In the genomic region with DNA sequence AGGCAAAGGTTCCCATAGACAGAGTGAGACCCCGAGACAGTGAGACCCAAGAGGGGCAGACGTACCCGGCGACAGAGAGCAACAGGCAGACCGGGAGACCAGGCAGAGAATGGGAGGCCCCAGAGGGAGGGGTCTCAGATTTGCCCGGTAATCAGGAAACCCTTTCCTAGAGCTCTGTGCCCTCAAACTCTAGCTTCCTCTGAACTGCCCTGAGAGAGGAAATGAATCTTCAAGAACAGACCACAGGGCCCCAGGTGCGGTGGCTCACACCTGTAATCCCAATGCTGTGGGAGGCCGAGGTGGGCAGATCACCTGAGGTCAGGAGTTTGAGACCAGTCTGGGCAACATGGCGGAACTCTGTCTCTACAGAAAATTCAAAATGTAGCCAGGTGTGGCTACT, we compare ENCODE assay signal across 19 cellular contexts. TPM values are rescaled to one million over a fixed set of nuclear protein-coding genes. Genes with fewer than 3 reads are reported as not detected.
DNase-seq lines count a peak whose midpoint lies in the region; ATAC-seq and TF ChIP-seq lines count a peak whose summit lies in the region.
"Had no signal": no experiment of that assay in that cellular context is flagged by ENCODE, and none has a peak within 500 bp of the region (broad histone marks: within the 10 kb centered on the region; RNA-seq: fewer than 3 reads in every experiment).

No MANE protein-coding gene starts in this region.

- no peaks in the 10 kb centered on the region for H4K20me1 ChIP-seq in smooth muscle cell (ENCODE audit: low read depth)

- peaks cover 11% of the 10 kb centered on the region for H3K27me3 Mint-ChIP-seq in brain

- 82 to 92% methylated on average over 7 to 9 of the region's 9 CpGs for WGBS in mesodermal cell (ENCODE audit: insufficient coverage in 2 of 2), 2 experiments
- 87% methylated on average over 9 of the region's 9 CpGs for WGBS in smooth muscle cell (ENCODE audit: low lambda C conversion rate)

- no peaks in the 10 kb centered on the region for H3K36me3 Mint-ChIP-seq in brain
- no peaks in the 10 kb centered on the region for H3K36me3 Mint-ChIP-seq in stimulated activated effector memory CD8-positive, alpha-beta T cell treated with anti-CD3 and anti-CD28 coated beads, Interleukin-12 subunit alpha, Interleukin-12 subunit beta, amount 100 ng/mL, for 72 hours
- H3K36me3 Mint-ChIP-seq: CD14-positive monocyte had no signal

- peaks cover 36% of the 10 kb centered on the region for H3K4me1 ChIP-seq in HUES48 (ENCODE audit: control insufficient read depth, insufficient read depth, low read length)
- H3K4me1 ChIP-seq in mesodermal cell (ENCODE audit: control insufficient read depth, insufficient read depth, low read length, poor library complexity, severe bottlenecking), result peaks cover 24% of the 10 kb centered on the region
- H3K4me1 ChIP-seq in smooth muscle cell (ENCODE audit: low read depth), result peaks cover 51% of the 10 kb centered on the region
- H3K4me1 ChIP-seq: body of pancreas, upper lobe of left lung had no signal

- H3K27ac Mint-ChIP-seq in brain, result peak overlapping the region; percentile 57 to 95 (median 89)
- H3K27ac Mint-ChIP-seq in stimulated activated effector memory CD8-positive, alpha-beta T cell treated with anti-CD3 and anti-CD28 coated beads, Interleukin-12 subunit alpha, Interleukin-12 subunit beta, amount 100 ng/mL, for 72 hours, result no peak overlapping the region
- H3K27ac Mint-ChIP-seq: CD14-positive monocyte, T-helper 17 cell had no signal

- TF ChIP-seq CTCF in brain (conservative IDR thresholded peaks at IDR 0.05) (no peak), smooth muscle cell (IDR thresholded peaks at IDR 0.05; ENCODE audit: borderline replicate concordance, insufficient read depth, poor library complexity, severe bottlenecking) (no peak)

- peak overlapping the region; percentile 51 for H3K4me2 ChIP-seq in smooth muscle cell
- H3K4me2 ChIP-seq: SK-N-SH had no signal

- peaks cover 3% of the 10 kb centered on the region; the same call in 1 of the 2 replicates for H3K27me3 ChIP-seq in HUES48 (ENCODE audit: control insufficient read depth, insufficient read depth, low read length)
- H3K27me3 ChIP-seq in smooth muscle cell (ENCODE audit: low read depth), result no peaks in the 10 kb centered on the region
- H3K27me3 ChIP-seq: body of pancreas, upper lobe of left lung had no signal

- H3K79me2 ChIP-seq in smooth muscle cell (ENCODE audit: low read depth), result no peaks in the 10 kb centered on the region

- H3F3A ChIP-seq in smooth muscle cell (ENCODE audit: low read depth), result no peaks in the 10 kb centered on the region

- H3K4me3 ChIP-seq in HUES48 (ENCODE audit: low read depth, low read length), result no peak overlapping the region
- no peak overlapping the region for H3K4me3 ChIP-seq in mesodermal cell (ENCODE audit: extremely low read depth, insufficient read depth, low read length, poor library complexity, severe bottlenecking)
- no peak overlapping the region for H3K4me3 ChIP-seq in smooth muscle cell
- H3K4me3 ChIP-seq: body of pancreas, lung, upper lobe of left lung had no signal

- peak overlapping the region in 4 of 5 experiments; percentile 51 to 62 (median 60) for H3K4me3 Mint-ChIP-seq in brain
- no peak overlapping the region for H3K4me3 Mint-ChIP-seq in stimulated activated effector memory CD8-positive, alpha-beta T cell treated with anti-CD3 and anti-CD28 coated beads, Interleukin-12 subunit alpha, Interleukin-12 subunit beta, amount 100 ng/mL, for 72 hours
- H3K4me3 Mint-ChIP-seq: CD14-positive monocyte, T-helper 17 cell had no signal

- no peak for DNase-seq in smooth muscle cell (lab: John Stamatoyannopoulos, UW; ENCODE audit: unreplicated experiment)
- no peak for DNase-seq in stimulated activated effector memory CD8-positive, alpha-beta T cell treated with anti-CD3 and anti-CD28 coated beads, Interleukin-12 subunit alpha, Interleukin-12 subunit beta, amount 100 ng/mL, for 72 hours (ENCODE audit: low spot score in 2 of 2)
- no peak for DNase-seq in KG1 (lab: John Stamatoyannopoulos, UW)
- DNase-seq in UCSD-AML1 (lab: John Stamatoyannopoulos, UW; ENCODE audit: unreplicated experiment), result no peak
- DNase-seq: activated gamma-delta T cell treated with Interleukin-2 at 50 U/mL for 16 hours; body of pancreas; cerebellar nuclear complex; effector CD4-positive, alpha-beta T cell; NK-92 treated with Interleukin-12 subunit alpha and Interleukin-12 subunit beta, amount 100 ng/mL, for 24 hours; SK-N-SH; stimulated activated CD4-positive, alpha-beta T cell treated with anti-CD3 and anti-CD28 coated beads, Interleukin-1b, Interleukin-23, amount 100 ng/mL, for 48 hours; stimulated activated CD8-positive, alpha-beta memory T cell treated with anti-CD3 and anti-CD28 coated beads, Interleukin-4, amount 100 ng/mL, for 48 hours; T-helper 17 cell; upper lobe of left lung had no signal

- H3K9me3 ChIP-seq in HUES48 (ENCODE audit: control insufficient read depth, insufficient read depth, low read length), result no peaks in the 10 kb centered on the region
- H3K9me3 ChIP-seq in mesodermal cell (ENCODE audit: control insufficient read depth, low read length), result no peaks in the 10 kb centered on the region
- no peaks in the 10 kb centered on the region for H3K9me3 ChIP-seq in smooth muscle cell (replicated peaks; ENCODE audit: low read depth)
- H3K9me3 ChIP-seq: body of pancreas, SK-N-SH, upper lobe of left lung had no signal

- peak overlapping the region; percentile 37 for H3K27ac ChIP-seq in HUES48 (ENCODE audit: low read depth, low read length)
- H3K27ac ChIP-seq in mesodermal cell (ENCODE audit: low read depth, low read length, severe bottlenecking), result peak overlapping the region; percentile 78
- H3K27ac ChIP-seq in smooth muscle cell (ENCODE audit: low read depth), result peak overlapping the region; percentile 54
- H3K27ac ChIP-seq: body of pancreas, upper lobe of left lung had no signal

- H2AFZ ChIP-seq in smooth muscle cell (ENCODE audit: low read depth), result no peak overlapping the region

- peaks cover 0 to 7% (median 0%) of the 10 kb centered on the region in 5 experiments for H3K9me3 Mint-ChIP-seq in brain
- H3K9me3 Mint-ChIP-seq in stimulated activated effector memory CD8-positive, alpha-beta T cell treated with anti-CD3 and anti-CD28 coated beads, Interleukin-12 subunit alpha, Interleukin-12 subunit beta, amount 100 ng/mL, for 72 hours, result no peaks in the 10 kb centered on the region

- H3K36me3 ChIP-seq in HUES48 (ENCODE audit: control insufficient read depth, insufficient read depth, low read length) (no peaks in the 10 kb centered on the region), mesodermal cell (ENCODE audit: control insufficient read depth, insufficient read depth, low read length) (no peaks in the 10 kb centered on the region), smooth muscle cell (ENCODE audit: low read depth) (no peaks in the 10 kb centered on the region)
- H3K36me3 ChIP-seq: upper lobe of left lung had no signal

- peaks cover 58% of the 10 kb centered on the region for H3K4me1 Mint-ChIP-seq in brain
- H3K4me1 Mint-ChIP-seq in stimulated activated effector memory CD8-positive, alpha-beta T cell treated with anti-CD3 and anti-CD28 coated beads, Interleukin-12 subunit alpha, Interleukin-12 subunit beta, amount 100 ng/mL, for 72 hours, result no peaks in the 10 kb centered on the region
- H3K4me1 Mint-ChIP-seq: CD14-positive monocyte had no signal

- no peak overlapping the region for H3K9ac ChIP-seq in HUES48 (ENCODE audit: low read depth, low read length)
- H3K9ac ChIP-seq in smooth muscle cell (ENCODE audit: low read depth), result peak overlapping the region; percentile 8
- H3K9ac ChIP-seq: SK-N-SH had no signal

- no peak for ATAC-seq in stimulated activated effector memory CD8-positive, alpha-beta T cell treated with anti-CD3 and anti-CD28 coated beads, Interleukin-12 subunit alpha, Interleukin-12 subunit beta, amount 100 ng/mL, for 72 hours
- ATAC-seq: body of pancreas, T-helper 17 cell had no signal

RNA-seq across cellular contexts. Expression of a gene that starts 47.7 kb away (rescaled TPM):
- polyA plus RNA-seq in brain (ENCODE audit: insufficient read depth, low read depth, low replicate concordance) (15.8 TPM), smooth muscle cell (7.6 and 8.6 TPM in 2 replicates)
- 25.0 TPM for polyA plus RNA-seq in mesodermal cell (2013, experiment 1 of 2)
- 20.3 TPM for polyA plus RNA-seq in mesodermal cell (2013, experiment 2 of 2)
- 11.1 and 34.1 TPM in 2 replicates for total RNA-seq in smooth muscle cell

RNA-seq across cellular contexts. Expression of a gene that starts 47.8 kb away (rescaled TPM):
- polyA plus RNA-seq in brain (ENCODE audit: insufficient read depth, low read depth, low replicate concordance), result 31.6 TPM
- polyA plus RNA-seq in mesodermal cell (2013, experiment 1 of 2), result 31.1 TPM
- 31.9 TPM for polyA plus RNA-seq in mesodermal cell (2013, experiment 2 of 2)
- total RNA-seq in smooth muscle cell, result 14.3 and 32.1 TPM in 2 replicates
- 26.1 and 31.6 TPM in 2 replicates for polyA plus RNA-seq in smooth muscle cell
